ENCODE assay signal across 18 cellular contexts in the genomic region with DNA sequence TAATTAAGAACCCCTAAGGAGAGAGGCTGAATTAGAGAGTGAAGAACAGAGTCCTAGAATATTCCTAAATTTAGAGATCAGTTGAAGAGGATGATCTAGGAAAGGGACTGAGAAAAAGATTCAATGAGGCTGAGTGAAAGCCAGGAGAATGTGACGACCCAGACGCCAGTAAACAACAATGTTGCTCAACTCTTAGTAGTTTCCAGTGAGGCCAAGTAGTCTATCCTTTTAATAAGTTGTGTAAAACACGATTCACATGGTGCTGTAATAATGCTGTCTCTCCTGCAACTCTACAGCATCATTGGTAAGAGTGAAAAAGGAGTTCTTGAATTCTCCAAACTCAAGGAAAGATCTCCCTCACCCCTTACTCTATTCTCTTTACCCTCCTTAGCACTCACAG.
"Had no signal": no experiment of that assay in that cellular context is flagged by ENCODE, and none has a peak within 500 bp of the region (broad histone marks: within the 10 kb centered on the region; RNA-seq: fewer than 3 reads in every experiment).

No MANE protein-coding gene starts in this region.

- H3K27ac ChIP-seq: colonic mucosa, epithelial cell of prostate, lower lobe of right lung, pancreas, right lobe of liver, stomach, tibial artery, uterus had no signal

- H3K4me1 ChIP-seq: colonic mucosa, lower lobe of right lung, pancreas, right lobe of liver, tibial artery, uterus had no signal

- H3K36me3 ChIP-seq: colonic mucosa, lower lobe of right lung, pancreas, right lobe of liver, stomach, tibial artery, uterus had no signal

- H3K9me3 ChIP-seq: colonic mucosa, lower lobe of right lung, pancreas, right lobe of liver, stomach, tibial artery, uterus had no signal

- H3K4me3 ChIP-seq: colonic mucosa, lower lobe of right lung, pancreas, right lobe of liver, stomach, tibial artery, uterus had no signal

- DNase-seq: colonic mucosa; effector CD8-positive, alpha-beta T cell; endodermal cell; foreskin melanocyte; left ventricle myocardium superior; lower lobe of right lung; natural killer cell; occipital lobe; pancreas; right lobe of liver; stimulated activated CD4-positive, alpha-beta T cell treated with anti-CD3 and anti-CD28 coated beads, Interleukin-2, amount 100 ng/mL, for 24 hours; stimulated activated CD4-positive, alpha-beta T cell treated with anti-CD3 and anti-CD28 coated beads, Interleukin-4, amount 100 ng/mL, for 24 hours; stimulated activated naive CD4-positive, alpha-beta T cell treated with Interleukin-2 at 50 U/mL for 16 hours; stomach; tibial artery; uterus had no signal

- H3K27me3 ChIP-seq: colonic mucosa, pancreas, right lobe of liver, stomach, tibial artery, uterus had no signal

- ATAC-seq: left ventricle myocardium superior; natural killer cell; pancreas; right lobe of liver; stimulated activated effector memory CD8-positive, alpha-beta T cell treated with anti-CD3 and anti-CD28 coated beads, Interleukin-12 subunit alpha, Interleukin-12 subunit beta, amount 100 ng/mL, for 72 hours had no signal
